In the genomic region with DNA sequence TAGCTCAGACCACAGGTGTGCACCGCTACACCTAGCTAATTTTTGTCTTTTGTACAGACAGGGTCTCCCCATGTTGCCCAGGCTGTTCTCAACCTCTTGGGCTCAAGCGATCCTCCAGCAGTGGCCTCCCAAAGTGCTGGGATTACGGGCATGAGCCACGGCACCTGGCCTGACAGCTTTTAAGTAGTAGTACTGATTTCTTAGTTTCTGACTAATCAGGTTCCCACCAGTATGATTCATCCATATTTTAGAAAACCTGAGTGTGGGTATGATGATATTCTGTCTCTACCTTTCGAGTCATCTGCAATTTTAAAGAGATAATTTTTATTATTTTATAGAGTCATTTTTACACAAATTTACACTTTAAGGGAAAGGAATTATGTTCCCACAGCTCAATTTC, we compare ENCODE assay signal across 15 cellular contexts. TPM values are rescaled to one million over a fixed set of nuclear protein-coding genes. Genes with fewer than 3 reads are reported as not detected.
"Had no signal": no experiment of that assay in that cellular context is flagged by ENCODE, and none has a peak within 500 bp of the region (broad histone marks: within the 10 kb centered on the region; RNA-seq: fewer than 3 reads in every experiment).

No MANE protein-coding gene starts in this region.

- H3K27ac Mint-ChIP-seq: activated B cell treated with CpG ODN at 0.5 μM for 24 hours; activated CD4-positive, alpha-beta T cell treated with anti-CD3 and anti-CD28 coated beads, Interleukin-2, amount 10 ng/mL, durations not matched to agents 24 days and 14 days; activated naive CD8-positive, alpha-beta T cell treated with anti-CD3 and anti-CD28 coated beads for 36 hours; activated T-cell treated with anti-CD3 and anti-CD28 coated beads, Interleukin-2, amount 50 U/mL, for 72 hours; mesothelial cell of epicardium; stimulated activated naive CD8-positive, alpha-beta T cell treated with anti-CD3 and anti-CD28 coated beads, Interleukin-15, Interleukin-2, amounts not matched to agents 100 ng/mL and 50 ng/mL, for 24 hours had no signal

- H3K36me3 Mint-ChIP-seq: activated naive CD8-positive, alpha-beta T cell treated with anti-CD3 and anti-CD28 coated beads for 36 hours; mesothelial cell of epicardium had no signal

- H3K27me3 ChIP-seq: brain microvascular endothelial cell, right lobe of liver, suprapubic skin, upper lobe of left lung had no signal

- H3K9me3 Mint-ChIP-seq: activated B cell treated with CpG ODN at 0.5 μM for 24 hours; activated CD4-positive, alpha-beta T cell treated with anti-CD3 and anti-CD28 coated beads, Interleukin-2, amount 10 ng/mL, durations not matched to agents 24 days and 14 days; activated naive CD8-positive, alpha-beta T cell treated with anti-CD3 and anti-CD28 coated beads for 36 hours; stimulated activated naive CD8-positive, alpha-beta T cell treated with anti-CD3 and anti-CD28 coated beads, Interleukin-15, Interleukin-2, amounts not matched to agents 100 ng/mL and 50 ng/mL, for 24 hours had no signal

- DNase-seq: activated B cell treated with CpG ODN at 0.5 μM for 24 hours; activated CD4-positive, alpha-beta T cell treated with anti-CD3 and anti-CD28 coated beads, Interleukin-2, amount 10 ng/mL, durations not matched to agents 24 days and 14 days; activated CD8-positive, alpha-beta memory T cell treated with anti-CD3 and anti-CD28 coated beads, Interleukin-2, amount 50 U/mL, for 48 hours; activated naive CD8-positive, alpha-beta T cell treated with anti-CD3 and anti-CD28 coated beads for 36 hours; activated T-cell treated with anti-CD3 and anti-CD28 coated beads, Interleukin-2, amount 50 U/mL, for 72 hours; brain microvascular endothelial cell; dermis blood vessel endothelial cell; right lobe of liver; T-helper 2 cell; upper lobe of left lung had no signal

- H3K4me1 Mint-ChIP-seq: activated B cell treated with CpG ODN at 0.5 μM for 24 hours; activated CD4-positive, alpha-beta T cell treated with anti-CD3 and anti-CD28 coated beads, Interleukin-2, amount 10 ng/mL, durations not matched to agents 24 days and 14 days; activated naive CD8-positive, alpha-beta T cell treated with anti-CD3 and anti-CD28 coated beads for 36 hours had no signal

- H3K4me3 Mint-ChIP-seq: activated B cell treated with CpG ODN at 0.5 μM for 24 hours; activated CD4-positive, alpha-beta T cell treated with anti-CD3 and anti-CD28 coated beads, Interleukin-2, amount 10 ng/mL, durations not matched to agents 24 days and 14 days; activated naive CD8-positive, alpha-beta T cell treated with anti-CD3 and anti-CD28 coated beads for 36 hours; activated T-cell treated with anti-CD3 and anti-CD28 coated beads, Interleukin-2, amount 50 U/mL, for 72 hours; mesothelial cell of epicardium; stimulated activated naive CD8-positive, alpha-beta T cell treated with anti-CD3 and anti-CD28 coated beads, Interleukin-15, Interleukin-2, amounts not matched to agents 100 ng/mL and 50 ng/mL, for 24 hours had no signal

- H3K4me3 ChIP-seq: prostate gland, right lobe of liver, smooth muscle cell, suprapubic skin, upper lobe of left lung had no signal

- H3K9me3 ChIP-seq: prostate gland, right lobe of liver, suprapubic skin, upper lobe of left lung had no signal

- H3K27me3 Mint-ChIP-seq: activated B cell treated with CpG ODN at 0.5 μM for 24 hours; activated CD4-positive, alpha-beta T cell treated with anti-CD3 and anti-CD28 coated beads, Interleukin-2, amount 10 ng/mL, durations not matched to agents 24 days and 14 days; activated naive CD8-positive, alpha-beta T cell treated with anti-CD3 and anti-CD28 coated beads for 36 hours; stimulated activated naive CD8-positive, alpha-beta T cell treated with anti-CD3 and anti-CD28 coated beads, Interleukin-15, Interleukin-2, amounts not matched to agents 100 ng/mL and 50 ng/mL, for 24 hours had no signal

- H3K27ac ChIP-seq: brain microvascular endothelial cell, prostate gland, right lobe of liver, suprapubic skin, upper lobe of left lung had no signal

- ATAC-seq: right lobe of liver had no signal

- H3K36me3 ChIP-seq: brain microvascular endothelial cell, prostate gland, right lobe of liver, suprapubic skin, upper lobe of left lung had no signal

- H3K4me2 ChIP-seq: smooth muscle cell had no signal

- H3K4me1 ChIP-seq: prostate gland, right lobe of liver, suprapubic skin, upper lobe of left lung had no signal

RNA-seq across cellular contexts. Expression of a gene that starts 46.4 kb away (rescaled TPM):
- total RNA-seq: activated B cell treated with CpG ODN at 0.5 μM for 24 hours; activated CD4-positive, alpha-beta T cell treated with anti-CD3 and anti-CD28 coated beads, Interleukin-2, amount 10 ng/mL, durations not matched to agents 24 days and 14 days; activated naive CD8-positive, alpha-beta T cell treated with anti-CD3 and anti-CD28 coated beads for 36 hours; activated T-cell treated with anti-CD3 and anti-CD28 coated beads, Interleukin-2, amount 50 U/mL, for 72 hours had no signal
